8 cellular contexts compared by ENCODE assay signal in the genomic region with DNA sequence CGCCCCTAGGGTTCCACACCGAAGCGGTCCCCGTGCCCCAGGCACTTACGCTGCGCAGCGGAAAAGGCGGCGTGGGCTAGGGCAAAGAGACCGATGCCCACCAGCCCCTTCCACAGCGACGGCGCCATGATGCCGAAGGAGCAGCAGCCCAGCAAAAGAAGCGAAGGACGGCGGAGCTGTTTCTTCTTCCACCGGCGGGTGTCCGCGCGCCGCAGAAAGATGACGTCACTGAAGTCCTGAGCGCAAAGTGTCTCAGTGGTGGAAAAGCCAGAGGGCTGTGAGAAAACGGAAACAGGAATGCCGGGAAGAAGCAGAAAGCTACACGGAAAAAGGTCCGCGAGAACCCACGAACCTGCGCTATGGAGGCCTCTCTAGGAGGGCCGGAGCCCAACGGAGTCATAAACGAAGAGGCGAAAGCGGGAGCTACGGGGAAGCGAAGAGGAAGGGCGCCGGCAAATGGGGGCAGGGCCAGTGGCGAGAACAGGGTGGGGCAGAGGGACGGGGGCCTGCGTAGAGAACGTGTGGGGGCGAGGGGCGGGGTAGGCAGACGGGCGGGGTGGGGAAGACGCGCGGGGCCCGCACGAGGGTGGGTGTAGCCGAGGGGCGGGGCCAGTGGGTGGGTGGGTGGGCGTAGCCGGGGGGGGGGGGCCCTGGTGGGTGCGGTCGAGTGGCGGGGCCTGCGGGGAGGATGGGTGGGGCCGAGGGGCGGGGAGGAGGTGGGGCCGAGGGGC.
DNase-seq lines count a peak whose midpoint lies in the region; ATAC-seq and FAIRE-seq lines count a peak whose summit lies in the region.

MMGT1 (minus strand) TSS at position 441 of the 731 bp plus-strand sequence; CDS start at position 128, 313 bp downstream.

- H3K27ac ChIP-seq in cingulate gyrus (ENCODE audit: low read depth, low read length) (peak within 1 kb of the TSS; percentile 89), layer of hippocampus (ENCODE audit: low read depth, low read length) (peak within 1 kb of the TSS; percentile 90)

- peak; percentile 72 for FAIRE-seq in GM19239 (lab: Jason Lieb, UNC)

- H3K27me3 ChIP-seq in layer of hippocampus (ENCODE audit: control insufficient read depth, insufficient read depth, low read length), result no peaks in the 10 kb centered on the region

- DNase-seq in AML-193 (lab: John Stamatoyannopoulos, UW), result peak; percentile 58 to 67
- DNase-seq in GM19239 (ENCODE audit: insufficient read length, low spot score), result peak; percentile 41
- DNase-seq in NCI-H524 treated with DMSO at 0.1 percent for 48 hours (lab: John Stamatoyannopoulos, UW), result peak; percentile 34
- DNase-seq in activated CD4-positive, alpha-beta T cell treated with anti-CD3 and anti-CD28 coated beads for 48 hours, result peak; percentile 86
- peak; percentile 50 to 69 (median 63) for DNase-seq in stimulated activated CD4-positive, alpha-beta T cell treated with anti-CD3 and anti-CD28 coated beads, Interleukin-1b, Interleukin-23, amount 100 ng/mL, for 24 hours (ENCODE audit: low read depth in 4 of 4, low spot score in 1 of 4)

- peak; percentile 84 for ATAC-seq in HG03442 (IDR thresholded peaks at IDR 0.05; ENCODE audit: unreplicated experiment)

Comparison
In these comparisons a context has a peak if more than half of its experiments do, and no peak if none do; other contexts are left out.
1. Peak in every context shown above with its lines: DNase-seq, ATAC-seq and H3K27ac ChIP-seq.
2. DNase-seq: peak in every context shown above with its lines; median percentile 86 in activated CD4-positive, alpha-beta T cell treated with anti-CD3 and anti-CD28 coated beads for 48 hours; 63 in stimulated activated CD4-positive, alpha-beta T cell treated with anti-CD3 and anti-CD28 coated beads, Interleukin-1b, Interleukin-23, amount 100 ng/mL, for 24 hours; 62 in AML-193; 41 in GM19239; 34 in NCI-H524 treated with DMSO at 0.1 percent for 48 hours.